ENCODE assay signal across 1 cellular context in genomic region chr6:4459032-4459431, GRCh38.
TF ChIP-seq lines count a peak whose summit lies in the region.

No MANE protein-coding gene starts in this region.

TF ChIP-seq in HepG2, 621 proteins besides CTCF, POLR2A, EP300 and RAD21 (continued from another document):
- TF ChIP-seq MXD3 (CRISPR knock-in tag; IDR thresholded peaks at IDR 0.05) (no peak), IKZF1 (IDR thresholded peaks at IDR 0.05) (no peak), ZNF354B (CRISPR knock-in tag; IDR thresholded peaks at IDR 0.05) (no peak), CREBL2 (CRISPR knock-in tag; IDR thresholded peaks at IDR 0.05; ENCODE audit: borderline replicate concordance) (no peak), ZBTB38 (CRISPR knock-in tag; IDR thresholded peaks at IDR 0.05) (no peak), ZNF224 (CRISPR knock-in tag; IDR thresholded peaks at IDR 0.05) (no peak), ZNF331 (CRISPR knock-in tag; IDR thresholded peaks at IDR 0.05) (peak; percentile 75; the same call in 1 of the 2 replicates), ZNF574 (CRISPR knock-in tag; IDR thresholded peaks at IDR 0.05) (no peak), NR2C2 (CRISPR knock-in tag; IDR thresholded peaks at IDR 0.05; ENCODE audit: borderline replicate concordance) (no peak), JUNB (CRISPR knock-in tag; IDR thresholded peaks at IDR 0.05; ENCODE audit: borderline replicate concordance) (0 out of 2 replicates have a peak, but pooled peaks have one; percentile 29), CEBPB (IDR thresholded peaks at IDR 0.05; ENCODE audit: borderline replicate concordance, low read depth, low read length) (peak; percentile 85), NFYB (CRISPR knock-in tag; IDR thresholded peaks at IDR 0.05) (no peak), ZSCAN12 (CRISPR knock-in tag; IDR thresholded peaks at IDR 0.05) (no peak), SMAD3 (CRISPR knock-in tag; IDR thresholded peaks at IDR 0.05) (no peak), RORA (CRISPR knock-in tag; IDR thresholded peaks at IDR 0.05) (no peak), ZNF577 (CRISPR knock-in tag; IDR thresholded peaks at IDR 0.05; ENCODE audit: borderline replicate concordance, low read depth) (no peak), ZNF549 (CRISPR knock-in tag; IDR thresholded peaks at IDR 0.05) (no peak), SP5 (CRISPR knock-in tag; IDR thresholded peaks at IDR 0.05; ENCODE audit: borderline replicate concordance, low read depth) (no peak), ATF3 (CRISPR knock-in tag; IDR thresholded peaks at IDR 0.05) (0 out of 2 replicates have a peak, but pooled peaks have one; percentile 29), TRIM24 (CRISPR knock-in tag; IDR thresholded peaks at IDR 0.05) (peak; percentile 55; the same call in 1 of the 2 replicates), NFYC (CRISPR knock-in tag; IDR thresholded peaks at IDR 0.05) (no peak), GATAD1 (CRISPR knock-in tag; IDR thresholded peaks at IDR 0.05) (no peak), RARG (CRISPR knock-in tag; IDR thresholded peaks at IDR 0.05; ENCODE audit: low read depth) (no peak), ZBTB40 (IDR thresholded peaks at IDR 0.05) (no peak), ZBTB40 (CRISPR knock-in tag; IDR thresholded peaks at IDR 0.05) (no peak), GABPA (IDR thresholded peaks at IDR 0.05; ENCODE audit: low read depth, low read length) (no peak), GABPA (CRISPR knock-in tag; IDR thresholded peaks at IDR 0.05; ENCODE audit: low read depth) (peak; percentile 31; the same call in 1 of the 2 replicates)
